8 cellular contexts compared by ENCODE assay signal in genomic region chr14:23154876-23155587, GRCh38. TPM values are rescaled to one million over a fixed set of nuclear protein-coding genes. Genes with fewer than 3 reads are reported as not detected.
DNase-seq lines count a peak whose midpoint lies in the region; ATAC-seq and TF ChIP-seq lines count a peak whose summit lies in the region.

No MANE protein-coding gene starts in this region.

- H3K36me3 ChIP-seq in skeletal muscle tissue (ENCODE audit: control insufficient read depth in 3 of 3, insufficient read depth in 3 of 3, low read length in 3 of 3): no peaks in the 10 kb centered on the region

- no peaks in the 10 kb centered on the region for H3K9me3 ChIP-seq in skeletal muscle tissue (ENCODE audit: control insufficient read depth in 3 of 3, low read length in 3 of 3)

- H3K27ac Mint-ChIP-seq in activated naive CD8-positive, alpha-beta T cell: no peak overlapping the region
- no peak overlapping the region for H3K27ac Mint-ChIP-seq in activated naive CD8-positive, alpha-beta T cell treated with anti-CD3 and anti-CD28 coated beads for 36 hours
- H3K27ac Mint-ChIP-seq in brain: peak overlapping the region; percentile 42 to 98 (median 95)

- no peaks in the 10 kb centered on the region for H3K27me3 ChIP-seq in skeletal muscle tissue (ENCODE audit: control insufficient read depth in 3 of 3, insufficient read depth in 3 of 3, low read length in 3 of 3)

- no peaks in the 10 kb centered on the region for H3K36me3 Mint-ChIP-seq in activated naive CD8-positive, alpha-beta T cell
- H3K36me3 Mint-ChIP-seq in activated naive CD8-positive, alpha-beta T cell treated with anti-CD3 and anti-CD28 coated beads for 36 hours: no peaks in the 10 kb centered on the region
- H3K36me3 Mint-ChIP-seq in brain: no peaks in the 10 kb centered on the region

- H3K27ac ChIP-seq in skeletal muscle tissue (ENCODE audit: low read depth, low read length): peak overlapping the region; percentile 91

- peaks cover 33 to 54% (median 47%) of the 10 kb centered on the region in 3 donors for H3K4me1 ChIP-seq in skeletal muscle tissue (ENCODE audit: control insufficient read depth in 3 of 3, insufficient read depth in 3 of 3, low read length in 3 of 3)

- H3K27me3 Mint-ChIP-seq in activated naive CD8-positive, alpha-beta T cell: no peaks in the 10 kb centered on the region
- H3K27me3 Mint-ChIP-seq in activated naive CD8-positive, alpha-beta T cell treated with anti-CD3 and anti-CD28 coated beads for 36 hours: peaks cover 3% of the 10 kb centered on the region
- peaks cover 3% of the 10 kb centered on the region for H3K27me3 Mint-ChIP-seq in brain

- H3K4me3 Mint-ChIP-seq in activated naive CD8-positive, alpha-beta T cell: peak overlapping the region; percentile 46
- no peak overlapping the region for H3K4me3 Mint-ChIP-seq in activated naive CD8-positive, alpha-beta T cell treated with anti-CD3 and anti-CD28 coated beads for 36 hours
- H3K4me3 Mint-ChIP-seq in brain: peak overlapping the region; percentile 32 to 75 (median 54)

- H3K4me3 ChIP-seq in skeletal muscle tissue (ENCODE audit: low read length in 3 of 3): peak overlapping the region; percentile 64 to 85 (median 79)

- ATAC-seq in HG02973 (IDR thresholded peaks at IDR 0.05; ENCODE audit: unreplicated experiment): no peak

- DNase-seq in activated naive CD8-positive, alpha-beta T cell treated with anti-CD3 and anti-CD28 coated beads for 36 hours: no peak
- DNase-seq in iris pigment epithelial cell (ENCODE audit: low read depth) (peak; percentile 84), NCI-H774 (lab: John Stamatoyannopoulos, UW) (no peak)
- DNase-seq in central memory CD4-positive, alpha-beta T cell: no peak

- peaks cover 30% of the 10 kb centered on the region for H3K4me1 Mint-ChIP-seq in activated naive CD8-positive, alpha-beta T cell (ENCODE audit: low read depth)
- H3K4me1 Mint-ChIP-seq in activated naive CD8-positive, alpha-beta T cell treated with anti-CD3 and anti-CD28 coated beads for 36 hours: peaks cover 11% of the 10 kb centered on the region
- peaks cover 43% of the 10 kb centered on the region for H3K4me1 Mint-ChIP-seq in brain

- TF ChIP-seq CTCF in brain (conservative IDR thresholded peaks at IDR 0.05): no peak

- peak overlapping the region; percentile 81 to 96 (median 88) for H3K9ac ChIP-seq in skeletal muscle tissue (ENCODE audit: low read depth in 1 of 3, low read length in 3 of 3)

- H3K9me3 Mint-ChIP-seq in activated naive CD8-positive, alpha-beta T cell (ENCODE audit: low read depth): no peaks in the 10 kb centered on the region
- no peaks in the 10 kb centered on the region for H3K9me3 Mint-ChIP-seq in activated naive CD8-positive, alpha-beta T cell treated with anti-CD3 and anti-CD28 coated beads for 36 hours
- H3K9me3 Mint-ChIP-seq in brain: no peaks in the 10 kb centered on the region

RNA-seq across cellular contexts. Expression of gene SLC7A8, which starts 28.4 kb away (rescaled TPM):
- 1 to 10 TPM; 2.5 to 2.8 TPM for total RNA-seq in activated naive CD8-positive, alpha-beta T cell treated with anti-CD3 and anti-CD28 coated beads for 36 hours
- 7.0 TPM for polyA plus RNA-seq in brain (ENCODE audit: insufficient read depth, low read depth, low replicate concordance)
- 4.7 TPM for total RNA-seq in skeletal muscle tissue

RNA-seq across cellular contexts. Expression of gene CEBPE, which starts 36.0 kb away (rescaled TPM):
- total RNA-seq in activated naive CD8-positive, alpha-beta T cell treated with anti-CD3 and anti-CD28 coated beads for 36 hours: under 1 TPM; 0.45 to 0.68 TPM
- polyA plus RNA-seq in brain (ENCODE audit: insufficient read depth, low read depth, low replicate concordance): not detected
- under 0.01 TPM for total RNA-seq in skeletal muscle tissue

RNA-seq across cellular contexts. Expression of gene CIROP, which starts 50.2 kb away (rescaled TPM):
- not detected for total RNA-seq in activated naive CD8-positive, alpha-beta T cell treated with anti-CD3 and anti-CD28 coated beads for 36 hours
- polyA plus RNA-seq in brain (ENCODE audit: insufficient read depth, low read depth, low replicate concordance): not detected
- not detected for total RNA-seq in skeletal muscle tissue

RNA-seq across cellular contexts. Expression of gene C14orf119, which starts 59.7 kb away (rescaled TPM):
- total RNA-seq in activated naive CD8-positive, alpha-beta T cell treated with anti-CD3 and anti-CD28 coated beads for 36 hours: 10 to 100 TPM; 52.0 to 57.0 TPM
- 39.9 TPM for polyA plus RNA-seq in brain (ENCODE audit: insufficient read depth, low read depth, low replicate concordance)
- total RNA-seq in skeletal muscle tissue: 24.5 TPM

Comparison
In these comparisons a context has a peak if more than half of its experiments do, and no peak if none do; other contexts are left out.
1. H3K27ac Mint-ChIP-seq: peak in brain (5 of 5); none in activated naive CD8-positive, alpha-beta T cell (single experiment) and activated naive CD8-positive, alpha-beta T cell treated with anti-CD3 and anti-CD28 coated beads for 36 hours (single experiment).